Comparison of ENCODE assay signal across 1 cellular context in the genomic region with DNA sequence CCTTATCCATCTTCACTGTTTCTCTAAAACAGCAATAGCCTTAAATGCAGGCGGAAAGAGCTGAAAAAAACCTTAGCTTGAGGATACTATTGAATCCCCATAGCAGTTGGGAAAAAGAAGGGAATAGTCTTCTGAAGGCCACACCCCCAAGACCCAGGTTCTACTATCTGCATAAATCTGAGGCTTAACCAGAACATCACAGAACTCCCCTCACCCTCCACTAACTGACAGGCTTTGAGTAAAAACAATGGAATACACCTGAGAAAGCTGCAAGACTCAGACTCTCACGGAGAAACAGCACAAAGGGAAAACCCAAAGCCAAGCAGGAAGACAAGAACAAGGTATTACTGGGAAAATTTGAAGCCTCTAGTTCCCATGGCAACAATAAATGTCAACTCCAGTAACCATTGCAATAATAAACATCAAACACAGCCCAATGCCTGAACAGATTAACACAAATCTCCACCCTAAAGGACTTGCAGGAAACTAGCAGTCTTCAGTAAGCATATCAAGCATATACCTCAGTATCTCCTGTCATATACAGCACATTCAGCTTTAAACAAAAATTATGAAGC.
TF ChIP-seq lines count a peak whose summit lies in the region.

No MANE protein-coding gene starts in this region.

TF ChIP-seq in K562, 482 proteins besides CTCF, POLR2A, EP300 and RAD21 (continued from another document):
- TF ChIP-seq NCOA4 (IDR thresholded peaks at IDR 0.05; ENCODE audit: partially characterized antibody) = no peak
- TF ChIP-seq MAFF (IDR thresholded peaks at IDR 0.05; ENCODE audit: low read length) = no peak
- no peak for TF ChIP-seq GABPB1 (CRISPR knock-in tag; IDR thresholded peaks at IDR 0.05)
